In the genomic region with DNA sequence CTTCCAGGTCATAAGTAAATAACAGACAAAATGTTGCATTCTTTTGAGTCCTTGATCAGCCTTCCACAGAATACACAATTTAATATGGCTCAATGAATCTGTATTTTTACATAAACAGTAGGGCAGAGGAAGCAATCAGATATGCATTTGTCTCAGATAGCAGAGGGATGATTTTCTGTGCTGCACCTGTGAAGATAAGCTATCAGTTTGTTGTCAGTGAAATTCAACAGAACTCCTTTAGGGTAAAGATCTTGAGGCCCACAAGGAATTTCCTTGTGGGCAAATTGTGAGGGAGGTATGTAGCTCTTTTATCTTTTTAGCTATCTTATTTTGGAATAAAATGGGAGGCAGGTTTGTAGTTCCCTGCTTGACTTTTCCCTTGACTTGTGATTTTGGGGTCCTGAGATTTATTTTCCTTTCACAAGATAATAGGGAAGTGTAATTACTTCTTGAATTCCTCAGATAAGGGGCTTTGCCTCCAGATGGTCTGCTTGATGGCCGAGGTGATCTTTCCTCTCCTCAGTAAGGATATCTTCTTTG, we compare ENCODE assay signal across 26 cellular contexts.
DNase-seq lines count a peak whose midpoint lies in the region; ATAC-seq and TF ChIP-seq lines count a peak whose summit lies in the region.
"Had no signal": no experiment of that assay in that cellular context is flagged by ENCODE, and none has a peak within 500 bp of the region (broad histone marks: within the 10 kb centered on the region; RNA-seq: fewer than 3 reads in every experiment).

No MANE protein-coding gene starts in this region.

- 6 to 20% methylated on average over 1 of the region's 1 CpG for WGBS in endodermal cell (ENCODE audit: insufficient coverage in 1 of 2, insufficient read length in 1 of 2), 2 experiments

- no peaks in the 10 kb centered on the region for H4K20me1 ChIP-seq in PC-3 (ENCODE audit: low read length)

- no peaks in the 10 kb centered on the region for H3K79me2 ChIP-seq in PC-3 (ENCODE audit: low read length)

- peaks cover 38% of the 10 kb centered on the region for H3K9me3 Mint-ChIP-seq in endodermal cell
- H3K9me3 Mint-ChIP-seq in mesothelial cell of epicardium: no peaks in the 10 kb centered on the region
- H3K9me3 Mint-ChIP-seq: CD4-positive, alpha-beta memory T cell had no signal

- no peaks in the 10 kb centered on the region for H3K9me2 ChIP-seq in PC-3 (replicated peaks; ENCODE audit: low read length)

- DNase-seq in endodermal cell (no peak), mesothelial cell of epicardium (ENCODE audit: low spot score in 2 of 2, unreplicated experiment in 2 of 2) (no peak), PC-3 (no peak), NCI-H1105 (lab: John Stamatoyannopoulos, UW) (no peak), KBM-7 (no peak)
- no peak for DNase-seq in stimulated activated CD4-positive, alpha-beta T cell treated with anti-CD3 and anti-CD28 coated beads, Interleukin-2, amount 100 ng/mL, for 24 hours
- DNase-seq: C1 segment of cervical spinal cord; CD4-positive, alpha-beta memory T cell; COR-L47; DMS79; GF-D8; MV-4-11; NCI-H1105 treated with DMSO at 0.1 percent for 48 hours; NCI-H146; NCI-H1930; NCI-H2107; NCI-H446; NCI-H526; NCI-H82; NK-92 treated with Interleukin-12 subunit alpha and Interleukin-12 subunit beta, amount 100 ng/mL, for 24 hours; PC-9; Right ventricle myocardium superior had no signal

- intact Hi-C loops in PC-3 (cut with micrococcal nuclease): no loop called here

- H3K4me3 Mint-ChIP-seq in endodermal cell: no peak overlapping the region
- no peak overlapping the region for H3K4me3 Mint-ChIP-seq in mesothelial cell of epicardium
- H3K4me3 Mint-ChIP-seq: CD4-positive, alpha-beta memory T cell had no signal

- peak overlapping the region; percentile 94 for H3K27ac Mint-ChIP-seq in endodermal cell
- peak overlapping the region; percentile 30 for H3K27ac Mint-ChIP-seq in mesothelial cell of epicardium
- H3K27ac Mint-ChIP-seq: CD4-positive, alpha-beta memory T cell had no signal

- no peak overlapping the region for H3K4me2 ChIP-seq in PC-3 (ENCODE audit: low read length)
- H3K4me2 ChIP-seq: PC-9 had no signal

- peak overlapping the region; percentile 34; the same call in 1 of the 2 replicates for H3K9ac ChIP-seq in HUES48 (ENCODE audit: low read depth, low read length)
- peak overlapping the region; percentile 76 for H3K9ac ChIP-seq in endodermal cell (ENCODE audit: extremely low read depth, low read length, poor library complexity, severe bottlenecking)
- no peak overlapping the region for H3K9ac ChIP-seq in PC-3 (ENCODE audit: low read length)

- in situ Hi-C loops in KBM-7 (cut with MboI; ENCODE audit: low pct_unique_long_range_greater_than_20kb, low sequenced_read_pairs): loop anchor here (25.0 kb wide), 1 partner anchor 615 kb away; no protein-coding TSS in a partner anchor

- BruUV-seq in PC-3 (replicated peaks; lab: Mats Ljungman, UMichigan): no TSS peak

- H3K36me3 Mint-ChIP-seq in endodermal cell (ENCODE audit: low read depth) (peaks cover 30% of the 10 kb centered on the region), mesothelial cell of epicardium (no peaks in the 10 kb centered on the region)
- H3K36me3 Mint-ChIP-seq: CD4-positive, alpha-beta memory T cell had no signal

- no peak overlapping the region for H2AFZ ChIP-seq in PC-3 (ENCODE audit: low read length)
- H2AFZ ChIP-seq: PC-9 had no signal

- H3K4me1 Mint-ChIP-seq in endodermal cell (peaks cover 52% of the 10 kb centered on the region), mesothelial cell of epicardium (peaks cover 20% of the 10 kb centered on the region)

- POLR2A ChIA-PET in PC-3 (lab: Charles Lee; ENCODE audit: unreplicated experiment): no interaction called here

- CTCF ChIA-PET in PC-3 (lab: Charles Lee): no interaction called here

- H3K36me3 ChIP-seq in HUES48 (ENCODE audit: control insufficient read depth, insufficient read depth, low read length) (no peaks in the 10 kb centered on the region), endodermal cell (ENCODE audit: control insufficient read depth, insufficient read depth, low read length) (peaks cover 10% of the 10 kb centered on the region), PC-3 (ENCODE audit: low read depth, low read length) (no peaks in the 10 kb centered on the region)
- H3K36me3 ChIP-seq: SJSA1 had no signal

- H3K27me3 ChIP-seq in HUES48 (ENCODE audit: control insufficient read depth, insufficient read depth, low read length): no peaks in the 10 kb centered on the region
- no peaks in the 10 kb centered on the region for H3K27me3 ChIP-seq in endodermal cell (ENCODE audit: control insufficient read depth, insufficient read depth, low read length, poor library complexity, severe bottlenecking)
- no peaks in the 10 kb centered on the region for H3K27me3 ChIP-seq in PC-3 (ENCODE audit: low read length)
- H3K27me3 ChIP-seq: SJSA1 had no signal

- H3K27me3 Mint-ChIP-seq in endodermal cell (ENCODE audit: insufficient read depth) (no peaks in the 10 kb centered on the region), mesothelial cell of epicardium (ENCODE audit: low read depth) (no peaks in the 10 kb centered on the region)
- H3K27me3 Mint-ChIP-seq: CD4-positive, alpha-beta memory T cell had no signal

- no peak overlapping the region for H3K4me3 ChIP-seq in HUES48 (ENCODE audit: low read depth, low read length)
- H3K4me3 ChIP-seq in endodermal cell (ENCODE audit: low read length): no peak overlapping the region
- no peak overlapping the region for H3K4me3 ChIP-seq in PC-3 (ENCODE audit: low read length)
- H3K4me3 ChIP-seq: K562, PC-9, SJSA1 had no signal

- H3K27ac ChIP-seq in HUES48 (ENCODE audit: low read depth, low read length) (peak overlapping the region; percentile 91), endodermal cell (ENCODE audit: low read depth, low read length) (peak overlapping the region; percentile 64), PC-3 (ENCODE audit: low read length) (no peak overlapping the region)
- H3K27ac ChIP-seq: HL-60, PC-9, SJSA1 had no signal

- H3K4me1 ChIP-seq in HUES48 (ENCODE audit: control insufficient read depth, insufficient read depth, low read length): peaks cover 30% of the 10 kb centered on the region
- H3K4me1 ChIP-seq in endodermal cell (ENCODE audit: control insufficient read depth, insufficient read depth, low read length): peaks cover 5% of the 10 kb centered on the region
- no peaks in the 10 kb centered on the region for H3K4me1 ChIP-seq in PC-3 (ENCODE audit: insufficient read depth, low read length)
- H3K4me1 ChIP-seq: SJSA1 had no signal

- H3K9me3 ChIP-seq in HUES48 (ENCODE audit: control insufficient read depth, insufficient read depth, low read length) (0 out of 2 replicates have a peak, but pooled peaks cover 4% of the 10 kb centered on the region), endodermal cell (ENCODE audit: control insufficient read depth, low read length) (peaks cover 39% of the 10 kb centered on the region), PC-3 (ENCODE audit: low read length) (no peaks in the 10 kb centered on the region)
- H3K9me3 ChIP-seq: SJSA1 had no signal

- TF ChIP-seq CTCF in endodermal cell (conservative IDR thresholded peaks at IDR 0.05) (no peak), mesothelial cell of epicardium (IDR thresholded peaks at IDR 0.05; ENCODE audit: unreplicated experiment) (no peak), PC-3 (conservative IDR thresholded peaks at IDR 0.05; ENCODE audit: low read depth, low read length) (no peak)

- H3F3A ChIP-seq in PC-3 (ENCODE audit: low read length, unreplicated experiment): no peaks in the 10 kb centered on the region

- no peak for ATAC-seq in PC-3
- ATAC-seq: K562 had no signal
